ENCODE assay signal across 19 cellular contexts in genomic region chr17:56108811-56109284, GRCh38. TPM values are rescaled to one million over a fixed set of nuclear protein-coding genes. Genes with fewer than 3 reads are reported as not detected.
DNase-seq lines count a peak whose midpoint lies in the region; ATAC-seq, FAIRE-seq and TF ChIP-seq lines count a peak whose summit lies in the region.
"Had no signal": no experiment of that assay in that cellular context is flagged by ENCODE, and none has a peak within 500 bp of the region (broad histone marks: within the 10 kb centered on the region; RNA-seq: fewer than 3 reads in every experiment).

No MANE protein-coding gene starts in this region.

- TF ChIP-seq CTCF in left lung (IDR thresholded peaks at IDR 0.05): no peak
- no peak for TF ChIP-seq CTCF in BE2C (IDR thresholded peaks at IDR 0.05; ENCODE audit: low read depth, low read length)
- no peak for TF ChIP-seq CTCF in heart right ventricle (IDR thresholded peaks at IDR 0.05)

- H3K4me1 ChIP-seq in left lung: peaks cover 0 to 23% of the 10 kb centered on the region in 2 donors
- H3K4me1 ChIP-seq in BE2C: no peaks in the 10 kb centered on the region
- no peaks in the 10 kb centered on the region for H3K4me1 ChIP-seq in heart right ventricle
- H3K4me1 ChIP-seq: psoas muscle had no signal

- H3K27ac ChIP-seq in left lung (peak overlapping the region in 1 of 2 donors; percentile 23), heart right ventricle (no peak overlapping the region)
- H3K27ac ChIP-seq: psoas muscle had no signal

- H3K4me3 ChIP-seq in left lung (no peak overlapping the region), BE2C (ENCODE audit: low read depth, low read length) (no peak overlapping the region), heart right ventricle (no peak overlapping the region)
- H3K4me3 ChIP-seq: psoas muscle had no signal

- no peaks in the 10 kb centered on the region for H3K27me3 ChIP-seq in left lung
- H3K27me3 ChIP-seq in BE2C: no peaks in the 10 kb centered on the region
- peaks cover 0 to 11% (median 0%) of the 10 kb centered on the region in 7 donors for H3K27me3 ChIP-seq in heart right ventricle

- no peaks in the 10 kb centered on the region for H3K36me3 ChIP-seq in left lung
- no peaks in the 10 kb centered on the region for H3K36me3 ChIP-seq in BE2C
- no peaks in the 10 kb centered on the region for H3K36me3 ChIP-seq in heart right ventricle

- DNase-seq in GM18507 (ENCODE audit: extremely low spot score, insufficient read length, low read depth): peak; percentile 8
- no peak for DNase-seq in left lung
- no peak for DNase-seq in BE2C
- DNase-seq in NCI-H345 (lab: John Stamatoyannopoulos, UW): no peak
- DNase-seq in heart right ventricle: no peak
- no peak for DNase-seq in T-helper 9 cell
- DNase-seq: activated CD4-positive, alpha-beta T cell treated with anti-CD3 and anti-CD28 coated beads, Interleukin-2, amount 50 U/mL, for 48 hours; activated naive CD4-positive, alpha-beta T cell treated with Interleukin-2 at 50 U/mL for 16 hours; caudate nucleus; hippocampal formation; NCI-H1048; NCI-H446; psoas muscle; stimulated activated CD4-positive, alpha-beta T cell treated with anti-CD3 and anti-CD28 coated beads, Interleukin-4, amount 100 ng/mL, for 1 hour; stimulated activated naive CD8-positive, alpha-beta T cell treated with anti-CD3 and anti-CD28 coated beads, Interleukin-15, Interleukin-2, amounts not matched to agents 100 U/mL and 50 U/mL, for 24 hours; T-helper 2 cell had no signal

- 74 to 89% methylated on average over 2 of the region's 2 CpGs for WGBS in heart right ventricle, 2 donors

- intact Hi-C loops in left lung (cut with DNase I): no loop called here
- intact Hi-C loops in heart right ventricle (cut with DNase I): no loop called here

- H3K9me3 ChIP-seq in left lung: no peaks in the 10 kb centered on the region
- H3K9me3 ChIP-seq in BE2C: no peaks in the 10 kb centered on the region
- H3K9me3 ChIP-seq in heart right ventricle: no peaks in the 10 kb centered on the region
- H3K9me3 ChIP-seq: psoas muscle had no signal

- FAIRE-seq in GM18507 (lab: Jason Lieb, UNC): peak; percentile 66

- ATAC-seq in GM21737 (IDR thresholded peaks at IDR 0.05; ENCODE audit: unreplicated experiment): peak; percentile 54
- peak; percentile 93 for ATAC-seq in HG03457 (IDR thresholded peaks at IDR 0.05; ENCODE audit: unreplicated experiment)
- peak; percentile 73 for ATAC-seq in left lung
- no peak for ATAC-seq in heart right ventricle
- ATAC-seq: psoas muscle; stimulated activated naive CD8-positive, alpha-beta T cell treated with anti-CD3 and anti-CD28 coated beads, Interleukin-15, Interleukin-2, amounts not matched to agents 100 U/mL and 50 U/mL, for 24 hours had no signal

RNA-seq across cellular contexts. Expression of gene ANKFN1, which starts 44.4 kb away (rescaled TPM):
- total RNA-seq in left lung (1 to 10 TPM in 1 of 2 donors, under 1 TPM in 1; 0.52 to 1.8 TPM), heart right ventricle (under 1 TPM in 1 of 10 donors, not detected in 9; 0.38 TPM)
- polyA plus RNA-seq in BE2C (2012; ENCODE audit: insufficient read depth, insufficient read length, low read depth): not detected
- polyA plus RNA-seq in heart right ventricle: under 1 TPM in 1 of 2 donors, not detected in 1; 0.01 TPM
- total RNA-seq: G401 had no signal

Comparison
In these comparisons a context has a peak if more than half of its experiments do, and no peak if none do; other contexts are left out.
1. ATAC-seq: peak in GM21737 (single experiment), HG03457 (single experiment) and left lung (single experiment); none in heart right ventricle (0 of 8).